7 cellular contexts compared by ENCODE assay signal in genomic region chr7:2567663-2568238, GRCh38. TPM values are rescaled to one million over a fixed set of nuclear protein-coding genes. Genes with fewer than 3 reads are reported as not detected.
A peak's percentile ranks its signal among the peaks of the same experiment; 100 is the strongest.
DNase-seq lines count a peak whose midpoint lies in the region; ATAC-seq and TF ChIP-seq lines count a peak whose summit lies in the region.

No MANE protein-coding gene starts in this region.

- H3K27me3 ChIP-seq in hepatocyte = no peaks in the 10 kb centered on the region

- TF ChIP-seq CTCF in VCaP (conservative IDR thresholded peaks at IDR 0.05) (peak; percentile 60), hepatocyte (IDR thresholded peaks at IDR 0.05; ENCODE audit: poor library complexity) (peak; percentile 51)

- 71% methylated on average over 16 of the region's 16 CpGs for WGBS in hepatocyte (ENCODE audit: low lambda C conversion rate, missing lambda C conversion rate)

- no peaks in the 10 kb centered on the region for H3K9me3 ChIP-seq in hepatocyte (ENCODE audit: low read depth)

- peaks cover 10% of the 10 kb centered on the region for H3K4me1 ChIP-seq in hepatocyte (ENCODE audit: insufficient read depth)

- no peaks in the 10 kb centered on the region for H3K9me2 ChIP-seq in hepatocyte (replicated peaks; ENCODE audit: insufficient read depth)

- no peak overlapping the region for H3K27ac ChIP-seq in VCaP
- no peak overlapping the region for H3K27ac ChIP-seq in hepatocyte
- no peak overlapping the region for H3K27ac ChIP-seq in substantia nigra (ENCODE audit: low read depth, low read length, poor library complexity, severe bottlenecking)

- H3K36me3 ChIP-seq in hepatocyte (replicated peaks; ENCODE audit: insufficient read depth, low read depth) = no peaks in the 10 kb centered on the region

- no peak for ATAC-seq in GM18909 (IDR thresholded peaks at IDR 0.05; ENCODE audit: poor library complexity, unreplicated experiment)
- ATAC-seq in GM19397 (IDR thresholded peaks at IDR 0.05; ENCODE audit: unreplicated experiment) = no peak
- no peak for ATAC-seq in HG02759 (IDR thresholded peaks at IDR 0.05; ENCODE audit: unreplicated experiment)

- no peak overlapping the region for H3K4me3 ChIP-seq in hepatocyte

- DNase-seq in HCEC 1CT (peak; percentile 13), hepatocyte (ENCODE audit: low spot score) (peak; percentile 52), substantia nigra (lab: John Stamatoyannopoulos, UW) (peak in 35 of 49 donors; percentile 6 to 62 (median 36))

- no peak overlapping the region for H2AFZ ChIP-seq in hepatocyte

- peaks cover 33% of the 10 kb centered on the region for H3K79me2 ChIP-seq in hepatocyte

- H3K4me2 ChIP-seq in hepatocyte = no peak overlapping the region

- no peaks in the 10 kb centered on the region for H4K20me1 ChIP-seq in hepatocyte (ENCODE audit: insufficient read depth, poor library complexity, severe bottlenecking)

RNA-seq across cellular contexts. Expression of gene IQCE, which starts 9.0 kb away (rescaled TPM):
- total RNA-seq in hepatocyte = 8.2 and 13.3 TPM in 2 replicates
- 10.0 and 11.8 TPM in 2 replicates for polyA plus RNA-seq in hepatocyte

RNA-seq across cellular contexts. Expression of gene BRAT1, which starts 12.4 kb away (rescaled TPM):
- 15.7 and 19.2 TPM in 2 replicates for total RNA-seq in hepatocyte
- polyA plus RNA-seq in hepatocyte = 37.8 and 45.0 TPM in 2 replicates

RNA-seq across cellular contexts. Expression of gene LFNG, which starts 48.2 kb away (rescaled TPM):
- 4.5 and 7.5 TPM in 2 replicates for total RNA-seq in hepatocyte
- 1.2 and 1.6 TPM in 2 replicates for polyA plus RNA-seq in hepatocyte
